ENCODE assay signal across 13 cellular contexts in genomic region chr5:179167871-179168451, GRCh38.
DNase-seq lines count a peak whose midpoint lies in the region; ATAC-seq and TF ChIP-seq lines count a peak whose summit lies in the region.
"Had no signal": no experiment of that assay in that cellular context is flagged by ENCODE, and none has a peak within 500 bp of the region (broad histone marks: within the 10 kb centered on the region; RNA-seq: fewer than 3 reads in every experiment).

No MANE protein-coding gene starts in this region.

- H3K4me1 ChIP-seq in naive thymus-derived CD4-positive, alpha-beta T cell (ENCODE audit: control insufficient read depth in 2 of 2, insufficient read depth in 2 of 2, low read length in 2 of 2) = no peaks in the 10 kb centered on the region
- no peaks in the 10 kb centered on the region for H3K4me1 ChIP-seq in aorta (ENCODE audit: control insufficient read depth in 1 of 2, insufficient read depth in 2 of 2, low read length in 2 of 2)
- H3K4me1 ChIP-seq in A673 (ENCODE audit: insufficient read depth, low read length, poor library complexity, severe bottlenecking) = no peaks in the 10 kb centered on the region

- H3K4me3 Mint-ChIP-seq in stimulated activated naive CD8-positive, alpha-beta T cell treated with anti-CD3 and anti-CD28 coated beads, Interleukin-15, Interleukin-2, amounts not matched to agents 100 ng/mL and 50 ng/mL, for 24 hours = peak overlapping the region; percentile 47
- peak overlapping the region in 9 of 10 donors; percentile 20 to 73 (median 48) for H3K4me3 Mint-ChIP-seq in naive thymus-derived CD4-positive, alpha-beta T cell

- H3K27ac ChIP-seq in coronary artery = no peak overlapping the region
- no peak overlapping the region for H3K27ac ChIP-seq in naive thymus-derived CD4-positive, alpha-beta T cell (ENCODE audit: low read depth, low read length)
- H3K27ac ChIP-seq in aorta (ENCODE audit: low read depth in 1 of 2, low read length in 2 of 2) = no peak overlapping the region
- H3K27ac ChIP-seq in A673 (ENCODE audit: low read depth, low read length, poor library complexity, severe bottlenecking) = no peak overlapping the region
- H3K27ac ChIP-seq: heart left ventricle, thoracic aorta had no signal

- no TSS peak for BruUV-seq in A673 (replicated peaks; lab: Mats Ljungman, UMichigan)

- no peaks in the 10 kb centered on the region for H3K27me3 Mint-ChIP-seq in stimulated activated naive CD8-positive, alpha-beta T cell treated with anti-CD3 and anti-CD28 coated beads, Interleukin-15, Interleukin-2, amounts not matched to agents 100 ng/mL and 50 ng/mL, for 24 hours
- peaks cover 0 to 5% (median 4%) of the 10 kb centered on the region in 5 donors for H3K27me3 Mint-ChIP-seq in naive thymus-derived CD4-positive, alpha-beta T cell

- CTCF ChIA-PET in naive thymus-derived CD4-positive, alpha-beta T cell (lab: Charles Lee) = interaction anchor here (1.0 kb wide), 1 partner anchor 323 kb away, joined by 4 read pairs; no protein-coding TSS in a partner anchor
- CTCF ChIA-PET in A673 (lab: Charles Lee) = interaction anchor here (0.6 to 1.0 kb wide), 4 partner anchors 21 to 326 kb away, joined by 3 to 5 read pairs (median 3); no protein-coding TSS in a partner anchor
- CTCF ChIA-PET in GM10248 (lab: Yijun Ruan, JAX) = interaction anchor here (0.8 to 3.6 kb wide), 4 partner anchors 323 to 888 kb away, joined by 3 to 11 read pairs (median 7); no protein-coding TSS in a partner anchor

- H3K4me1 Mint-ChIP-seq in stimulated activated naive CD8-positive, alpha-beta T cell treated with anti-CD3 and anti-CD28 coated beads, Interleukin-15, Interleukin-2, amounts not matched to agents 100 ng/mL and 50 ng/mL, for 24 hours (ENCODE audit: low read depth) = peaks cover 4% of the 10 kb centered on the region
- H3K4me1 Mint-ChIP-seq in naive thymus-derived CD4-positive, alpha-beta T cell = peaks cover 0 to 7% (median 4%) of the 10 kb centered on the region in 7 donors
- H3K4me1 Mint-ChIP-seq: mesothelial cell of epicardium had no signal

- POLR2A ChIA-PET in naive thymus-derived CD4-positive, alpha-beta T cell (lab: Charles Lee) = no interaction called here
- POLR2A ChIA-PET in A673 (lab: Charles Lee; ENCODE audit: low non-redundant PET) = no interaction called here
- POLR2A ChIA-PET in GM10248 (lab: Yijun Ruan, JAX) = no interaction called here

- no peaks in the 10 kb centered on the region for H3K9me3 ChIP-seq in naive thymus-derived CD4-positive, alpha-beta T cell (ENCODE audit: control insufficient read depth in 2 of 3, low read length in 3 of 3)
- H3K9me3 ChIP-seq in aorta (ENCODE audit: control insufficient read depth, low read length) = no peaks in the 10 kb centered on the region
- no peaks in the 10 kb centered on the region for H3K9me3 ChIP-seq in A673 (ENCODE audit: low read depth, low read length, poor library complexity, severe bottlenecking)
- H3K9me3 ChIP-seq: heart left ventricle, thoracic aorta had no signal

- H3K27ac Mint-ChIP-seq in stimulated activated naive CD8-positive, alpha-beta T cell treated with anti-CD3 and anti-CD28 coated beads, Interleukin-15, Interleukin-2, amounts not matched to agents 100 ng/mL and 50 ng/mL, for 24 hours = no peak overlapping the region
- H3K27ac Mint-ChIP-seq in naive thymus-derived CD4-positive, alpha-beta T cell = no peak overlapping the region
- H3K27ac Mint-ChIP-seq: mesothelial cell of epicardium had no signal

- no peaks in the 10 kb centered on the region for H3K36me3 ChIP-seq in naive thymus-derived CD4-positive, alpha-beta T cell (ENCODE audit: control insufficient read depth in 2 of 3, insufficient read depth in 3 of 3, low read length in 3 of 3)
- H3K36me3 ChIP-seq in aorta (ENCODE audit: control insufficient read depth in 1 of 2, insufficient read depth in 2 of 2, low read length in 1 of 2) (no peaks in the 10 kb centered on the region), A673 (ENCODE audit: insufficient read depth, low read length, poor library complexity, severe bottlenecking) (no peaks in the 10 kb centered on the region)
- H3K36me3 ChIP-seq: heart left ventricle, thoracic aorta had no signal

- H3K9me3 Mint-ChIP-seq in stimulated activated naive CD8-positive, alpha-beta T cell treated with anti-CD3 and anti-CD28 coated beads, Interleukin-15, Interleukin-2, amounts not matched to agents 100 ng/mL and 50 ng/mL, for 24 hours = no peaks in the 10 kb centered on the region
- peaks cover 0 to 4% (median 0%) of the 10 kb centered on the region in 11 donors for H3K9me3 Mint-ChIP-seq in naive thymus-derived CD4-positive, alpha-beta T cell
- H3K9me3 Mint-ChIP-seq: mesothelial cell of epicardium had no signal

- no peaks in the 10 kb centered on the region for H3K27me3 ChIP-seq in naive thymus-derived CD4-positive, alpha-beta T cell (ENCODE audit: control insufficient read depth in 2 of 2, insufficient read depth in 2 of 2, low read length in 2 of 2)
- H3K27me3 ChIP-seq in aorta (ENCODE audit: control insufficient read depth in 1 of 2, insufficient read depth in 2 of 2, low read length in 1 of 2) (no peaks in the 10 kb centered on the region), A673 (replicated peaks; ENCODE audit: insufficient read depth, low read depth, low read length, poor library complexity) (no peaks in the 10 kb centered on the region)

- ATAC-seq in stimulated activated naive CD8-positive, alpha-beta T cell treated with anti-CD3 and anti-CD28 coated beads, Interleukin-15, Interleukin-2, amounts not matched to agents 100 U/mL and 50 U/mL, for 24 hours = no peak
- ATAC-seq in naive thymus-derived CD4-positive, alpha-beta T cell = no peak
- no peak for ATAC-seq in aorta (ENCODE audit: low FRiP score)

- H3K36me3 Mint-ChIP-seq in stimulated activated naive CD8-positive, alpha-beta T cell treated with anti-CD3 and anti-CD28 coated beads, Interleukin-15, Interleukin-2, amounts not matched to agents 100 ng/mL and 50 ng/mL, for 24 hours (ENCODE audit: low read depth) = no peaks in the 10 kb centered on the region
- H3K36me3 Mint-ChIP-seq in naive thymus-derived CD4-positive, alpha-beta T cell = no peaks in the 10 kb centered on the region
- H3K36me3 Mint-ChIP-seq: mesothelial cell of epicardium had no signal

- 85% methylated on average over 12 of the region's 12 CpGs for WGBS in aorta, 2 donors

- TF ChIP-seq CTCF in coronary artery (IDR thresholded peaks at IDR 0.05) (no peak), A673 (conservative IDR thresholded peaks at IDR 0.05; ENCODE audit: low read depth, low read length) (no peak), GM10248 (IDR thresholded peaks at IDR 0.05; ENCODE audit: control extremely low read depth, extremely low read depth, low read depth, missing control alignments) (no peak)

- no peak for DNase-seq in stimulated activated naive CD8-positive, alpha-beta T cell treated with anti-CD3 and anti-CD28 coated beads, Interleukin-15, Interleukin-2, amounts not matched to agents 100 U/mL and 50 U/mL, for 24 hours
- DNase-seq in coronary artery (ENCODE audit: low spot score) = no peak
- no peak for DNase-seq in naive thymus-derived CD4-positive, alpha-beta T cell
- DNase-seq in aorta = peak; percentile 42 to 54
- no peak for DNase-seq in A673 (ENCODE audit: low spot score)
- no peak for DNase-seq in stimulated activated CD4-positive, alpha-beta T cell treated with anti-CD3 and anti-CD28 coated beads, Interleukin-2, amount 100 ng/mL, for 24 hours
- DNase-seq in GM10248 (ENCODE audit: extremely low spot score) = no peak
- DNase-seq: effector CD8-positive, alpha-beta T cell; NCI-H1694 treated with DMSO at 0.1 percent for 48 hours had no signal

- intact Hi-C loops in naive thymus-derived CD4-positive, alpha-beta T cell (cut with micrococcal nuclease) = loop anchor here (1.0 to 5.0 kb wide), 4 partner anchors 145 to 924 kb away; partner anchors contain the start of gene ZNF879 (in 1 of the 2)
- intact Hi-C loops in aorta (cut with DNase I) = loop anchor here (1.0 to 10.0 kb wide), 5 partner anchors 179 to 326 kb away; partner anchors contain the start of gene ADAMTS2 (in 2 of the 2)
- intact Hi-C loops in A673 (cut with micrococcal nuclease; ENCODE audit: unreplicated experiment) = loop anchor here (1.0 kb wide), 1 partner anchor 326 kb away; no protein-coding TSS in a partner anchor

- H3K4me3 ChIP-seq in coronary artery (peak overlapping the region; percentile 61), aorta (ENCODE audit: low read length in 2 of 2) (no peak overlapping the region), A673 (ENCODE audit: low read depth, low read length, poor library complexity, severe bottlenecking) (no peak overlapping the region)
- H3K4me3 ChIP-seq in naive thymus-derived CD4-positive, alpha-beta T cell (ENCODE audit: low read length) = no peak overlapping the region

Comparison
In these comparisons a context has a peak if more than half of its experiments do, and no peak if none do; other contexts are left out.
1. DNase-seq: peak in aorta (2 of 2); none in stimulated activated naive CD8-positive, alpha-beta T cell treated with anti-CD3 and anti-CD28 coated beads, Interleukin-15, Interleukin-2, amounts not matched to agents 100 U/mL and 50 U/mL, for 24 hours (single experiment), coronary artery (single experiment), naive thymus-derived CD4-positive, alpha-beta T cell (0 of 9), A673 (single experiment), stimulated activated CD4-positive, alpha-beta T cell treated with anti-CD3 and anti-CD28 coated beads, Interleukin-2, amount 100 ng/mL, for 24 hours (0 of 2) and GM10248 (single experiment).